Comparison of ENCODE assay signal across 8 cellular contexts in genomic region chr1:155000725-155001437, GRCh38. TPM values are rescaled to one million over a fixed set of nuclear protein-coding genes. Genes with fewer than 3 reads are reported as not detected.
DNase-seq lines count a peak whose midpoint lies in the region; ATAC-seq and TF ChIP-seq lines count a peak whose summit lies in the region.

No MANE protein-coding gene starts in this region.

- ATAC-seq in GM18517 (IDR thresholded peaks at IDR 0.05; ENCODE audit: unreplicated experiment) = peak; percentile 34
- peak; percentile 38 for ATAC-seq in HG03066 (IDR thresholded peaks at IDR 0.05; ENCODE audit: low read depth, unreplicated experiment)
- no peak for ATAC-seq in HG03025 (IDR thresholded peaks at IDR 0.05; ENCODE audit: low FRiP score, unreplicated experiment)

- in situ Hi-C loops in T47D (cut with HindIII; ENCODE audit: low pct_unique_long_range_greater_than_20kb, low sequenced_read_pairs) = no loop called here

- H3K27ac ChIP-seq in iPS-20b (ENCODE audit: low read length) = peak overlapping the region; percentile 83

- H3K4me3 ChIP-seq in WI38 (ENCODE audit: low read depth, low read length) = peak overlapping the region; percentile 81
- peak overlapping the region; percentile 91 for H3K4me3 ChIP-seq in iPS-20b (ENCODE audit: low read length)
- peak overlapping the region; percentile 75 for H3K4me3 ChIP-seq in skeletal muscle satellite cell (ENCODE audit: low read length)

- DNase-seq in NCI-H2171 treated with DMSO at 0.1 percent for 48 hours (lab: John Stamatoyannopoulos, UW) (peak; percentile 84), T47D (ENCODE audit: low read depth in 1 of 2, low spot score in 1 of 2) (peak; percentile 87 to 100)

- H3K27me3 ChIP-seq in iPS-20b (ENCODE audit: insufficient read depth, low read length) (no peaks in the 10 kb centered on the region), skeletal muscle satellite cell (ENCODE audit: control insufficient read depth, insufficient read depth, low read length) (no peaks in the 10 kb centered on the region)

- TF ChIP-seq CTCF in WI38 (IDR thresholded peaks at IDR 0.05; ENCODE audit: low read depth, low read length) = no peak

- peak overlapping the region; percentile 79 for H3K9ac ChIP-seq in iPS-20b (ENCODE audit: low read depth, low read length)
- H3K9ac ChIP-seq in skeletal muscle satellite cell (ENCODE audit: low read depth, low read length) = peak overlapping the region; percentile 76

- H3K4me2 ChIP-seq in skeletal muscle satellite cell (ENCODE audit: low read length) = peak overlapping the region; percentile 95

- no peaks in the 10 kb centered on the region for H3K9me3 ChIP-seq in iPS-20b (ENCODE audit: insufficient read depth, low read depth, low read length)
- no peaks in the 10 kb centered on the region for H3K9me3 ChIP-seq in skeletal muscle satellite cell (replicated peaks; ENCODE audit: low read length)

- H3K4me1 ChIP-seq in iPS-20b (ENCODE audit: insufficient read depth, low read length) (peaks cover 15% of the 10 kb centered on the region; the same call in 1 of the 2 replicates), skeletal muscle satellite cell (ENCODE audit: control insufficient read depth, insufficient read depth, low read length) (peaks cover 31% of the 10 kb centered on the region)

- no peaks in the 10 kb centered on the region for H3K36me3 ChIP-seq in iPS-20b (ENCODE audit: insufficient read depth, low read depth, low read length)
- H3K36me3 ChIP-seq in skeletal muscle satellite cell (ENCODE audit: insufficient read depth, low read length) = peaks cover 2% of the 10 kb centered on the region

RNA-seq across cellular contexts. Expression of gene ZBTB7B, which starts 1.7 kb away (rescaled TPM):
- 13.9 and 18.1 TPM in 2 replicates for total RNA-seq in skeletal muscle satellite cell (2012; rRNA removed)

RNA-seq across cellular contexts. Expression of gene LENEP, which starts 7.5 kb away (rescaled TPM):
- 0.87 and 1.3 TPM in 2 replicates for total RNA-seq in skeletal muscle satellite cell (2012; rRNA removed)

RNA-seq across cellular contexts. Expression of gene FLAD1, which starts 17.7 kb away (rescaled TPM):
- 26.9 and 27.1 TPM in 2 replicates for total RNA-seq in skeletal muscle satellite cell (2012; rRNA removed)

RNA-seq across cellular contexts. Expression of gene CKS1B, which starts 26.4 kb away (rescaled TPM):
- total RNA-seq in skeletal muscle satellite cell (2012; rRNA removed) = 51.0 and 66.0 TPM in 2 replicates

RNA-seq across cellular contexts. Expression of gene SHC1, which starts 30.3 kb away (rescaled TPM):
- 299 and 313 TPM in 2 replicates for total RNA-seq in skeletal muscle satellite cell (2012; rRNA removed)
